17 cellular contexts compared by ENCODE assay signal in the genomic region with DNA sequence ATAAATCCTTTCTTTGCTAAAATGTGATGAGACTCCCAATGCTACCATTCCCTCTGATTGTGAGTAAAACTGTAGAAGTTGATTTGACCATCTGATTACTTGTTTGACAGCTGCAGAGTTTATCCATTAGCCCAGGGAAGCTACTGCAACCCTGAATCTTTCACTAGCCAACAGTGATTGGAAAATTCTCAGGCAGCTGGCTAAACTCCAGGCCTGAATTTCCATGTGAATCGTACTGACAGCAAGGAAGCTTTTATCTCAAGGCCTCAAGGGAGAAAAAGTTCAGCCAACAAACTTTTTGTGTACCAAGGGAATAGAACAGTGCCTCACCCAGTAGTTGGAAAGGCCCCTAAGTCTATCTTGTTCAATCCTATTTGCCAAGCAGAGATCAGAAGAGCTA.
DNase-seq lines count a peak whose midpoint lies in the region; TF ChIP-seq lines count a peak whose summit lies in the region.
"Had no signal": no experiment of that assay in that cellular context is flagged by ENCODE, and none has a peak within 500 bp of the region (broad histone marks: within the 10 kb centered on the region; RNA-seq: fewer than 3 reads in every experiment).

No MANE protein-coding gene starts in this region.

- no peaks in the 10 kb centered on the region for H3K9me3 ChIP-seq in NT2/D1 (ENCODE audit: insufficient read depth, low read length)
- H3K9me3 ChIP-seq in thyroid gland: no peaks in the 10 kb centered on the region
- H3K9me3 ChIP-seq: BE2C had no signal

- no peak overlapping the region for H3K9ac ChIP-seq in NT2/D1 (ENCODE audit: insufficient read length, low read depth)

- H3K27me3 ChIP-seq in NT2/D1 (ENCODE audit: insufficient read depth, insufficient read length) (no peaks in the 10 kb centered on the region), thyroid gland (no peaks in the 10 kb centered on the region)

- H3K4me3 ChIP-seq in NT2/D1 (ENCODE audit: insufficient read length, low read depth) (no peak overlapping the region), thyroid gland (replicated peaks in 1 of 3) (no peak overlapping the region)

- H3K36me3 ChIP-seq in NT2/D1 (ENCODE audit: insufficient read depth, insufficient read length, low read length) (no peaks in the 10 kb centered on the region), thyroid gland (no peaks in the 10 kb centered on the region)
- H3K36me3 ChIP-seq: BE2C had no signal

- 25 to 29% methylated on average over 1 of the region's 1 CpG for WGBS in thyroid gland, 2 donors

- intact Hi-C loops in head of caudate nucleus (cut with DNase I): no loop called here
- intact Hi-C loops in thyroid gland (cut with DNase I): no loop called here

- no peak for TF ChIP-seq POLR2A in thyroid gland (IDR thresholded peaks at IDR 0.05)

- no peaks in the 10 kb centered on the region for H3K4me1 ChIP-seq in NT2/D1 (ENCODE audit: insufficient read depth, insufficient read length)
- H3K4me1 ChIP-seq in thyroid gland: no peaks in the 10 kb centered on the region
- H3K4me1 ChIP-seq: BE2C had no signal

- no peak for TF ChIP-seq CTCF in thyroid gland (IDR thresholded peaks at IDR 0.05)

- DNase-seq in ELF-1 (ENCODE audit: low read depth, low spot score): peak; percentile 47
- DNase-seq in NT2/D1 (ENCODE audit: low read depth, low spot score): peak; percentile 39
- DNase-seq in head of caudate nucleus: peak in 23 of 42 donors; percentile 4 to 53 (median 18)
- DNase-seq in mucosa of gallbladder (ENCODE audit: low spot score): peak; percentile 40
- no peak for DNase-seq in thyroid gland
- DNase-seq in DMS153 (lab: John Stamatoyannopoulos, UW): no peak
- no peak for DNase-seq in SK-N-DZ (ENCODE audit: low spot score)
- DNase-seq in RKO (ENCODE audit: low spot score): no peak
- DNase-seq: ACHN; BE2C; CD4-positive, alpha-beta memory T cell; H9; Karpas-422; NCI-H2029; NCI-H510A; NCI-H82; SIG-M5 had no signal

- no peak overlapping the region for H3K27ac ChIP-seq in thyroid gland

Comparison
In these comparisons a context has a peak if more than half of its experiments do, and no peak if none do; other contexts are left out.
1. DNase-seq: peak in ELF-1 (single experiment), NT2/D1 (single experiment), head of caudate nucleus (23 of 42) and mucosa of gallbladder (single experiment); none in thyroid gland (0 of 2), DMS153 (single experiment), SK-N-DZ (single experiment) and RKO (single experiment).